22 cellular contexts compared by ENCODE assay signal in genomic region chr4:125772680-125773079, GRCh38.
DNase-seq lines count a peak whose midpoint lies in the region; ATAC-seq lines count a peak whose summit lies in the region.
"Had no signal": no experiment of that assay in that cellular context is flagged by ENCODE, and none has a peak within 500 bp of the region (broad histone marks: within the 10 kb centered on the region; RNA-seq: fewer than 3 reads in every experiment).

No MANE protein-coding gene starts in this region.

- no peak for DNase-seq in GM19238 (ENCODE audit: insufficient read length, low spot score)
- no peak for DNase-seq in occipital lobe (lab: John Stamatoyannopoulos, UW)
- no peak for DNase-seq in SKM-1 treated with dmso at 0.1 percent for 144 hours (lab: John Stamatoyannopoulos, UW; ENCODE audit: unreplicated experiment)
- no peak for DNase-seq in NAMALWA (ENCODE audit: low spot score)
- DNase-seq: ACHN, AML-193, DMS 273 treated with DMSO at 0.1 percent for 48 hours, GDM1, H7, NCI-H1417, NCI-H1930, NCI-H2171, NCI-H446, NCI-H774, PC-3, SJCRH30, T-helper 2 cell had no signal

- ATAC-seq in GM18870 (IDR thresholded peaks at IDR 0.05; ENCODE audit: unreplicated experiment) = peak; percentile 67
- peak; percentile 60 for ATAC-seq in GM19467 (IDR thresholded peaks at IDR 0.05; ENCODE audit: unreplicated experiment)
- peak; percentile 90 for ATAC-seq in HG03097 (IDR thresholded peaks at IDR 0.05; ENCODE audit: low FRiP score, unreplicated experiment)
- ATAC-seq in HG03469 (IDR thresholded peaks at IDR 0.05; ENCODE audit: unreplicated experiment) = peak; percentile 57
- ATAC-seq: K562, PC-3 had no signal
